In genomic region chrX:116204947-116205346, GRCh38 we compare ENCODE assay signal across 8 cellular contexts. TPM values are rescaled to one million over a fixed set of nuclear protein-coding genes. Genes with fewer than 3 reads are reported as not detected.
DNase-seq lines count a peak whose midpoint lies in the region; ATAC-seq, FAIRE-seq and TF ChIP-seq lines count a peak whose summit lies in the region.

No MANE protein-coding gene starts in this region.

- in situ Hi-C loops in GM13977 (cut with MboI; ENCODE audit: low pct_unique_long_range_greater_than_20kb, low sequenced_read_pairs, unreplicated experiment) (no loop called here), gastrocnemius medialis (cut with MboI; ENCODE audit: low sequenced_read_pairs in 4 of 4) (no loop called here)

- TF ChIP-seq POLR2A in A549 (IDR thresholded peaks at IDR 0.05; ENCODE audit: low read length) (no peak), gastrocnemius medialis (IDR thresholded peaks at IDR 0.05) (no peak)

- no peaks in the 10 kb centered on the region for H4K20me1 ChIP-seq in fibroblast of lung (ENCODE audit: control insufficient read depth, extremely low read depth, insufficient read depth, low read length)

- DNase-seq in A549 (ENCODE audit: low read depth in 1 of 2, low spot score in 1 of 2): peak; percentile 0 to 11
- DNase-seq in GM13977 (ENCODE audit: low spot score): no peak
- DNase-seq in NCI-H460 (ENCODE audit: extremely low read depth, low read depth): peak; percentile 32
- peak; percentile 0 to 22 for DNase-seq in fibroblast of lung (ENCODE audit: low read depth in 2 of 2)
- peak; percentile 16 for DNase-seq in small intestine
- no peak for DNase-seq in omental fat pad (ENCODE audit: low spot score)
- no peak for DNase-seq in gastrocnemius medialis
- DNase-seq in activated naive CD4-positive, alpha-beta T cell treated with anti-CD3 and anti-CD28 coated beads, Interleukin-2, amount 10 ng/mL, durations not matched to agents 7 days and 5 days: no peak

- POLR2A ChIA-PET in A549 (lab: Yijun Ruan, JAX): no interaction called here

- H3K27ac ChIP-seq in A549: no peak overlapping the region
- no peak overlapping the region for H3K27ac ChIP-seq in fibroblast of lung (ENCODE audit: insufficient read depth, low read length)
- H3K27ac ChIP-seq in small intestine (ENCODE audit: low read depth in 1 of 2, low read length in 1 of 2): no peak overlapping the region
- H3K27ac ChIP-seq in gastrocnemius medialis: no peak overlapping the region

- peak; percentile 45 for TF ChIP-seq CTCF in A549 (IDR thresholded peaks at IDR 0.05)
- TF ChIP-seq CTCF in GM13977 (IDR thresholded peaks at IDR 0.05; ENCODE audit: extremely low read depth, insufficient read depth, missing control alignments): peak; percentile 63
- peak; percentile 23 to 50 for TF ChIP-seq CTCF in fibroblast of lung (conservative IDR thresholded peaks at IDR 0.05 in 1 of 2, IDR thresholded peaks at IDR 0.05 in 1 of 2; ENCODE audit: low read depth in 1 of 2, low read length in 2 of 2)
- no peak for TF ChIP-seq CTCF in omental fat pad (IDR thresholded peaks at IDR 0.05)
- peak in 1 of 5 experiments; percentile 42 for TF ChIP-seq CTCF in gastrocnemius medialis (IDR thresholded peaks at IDR 0.05 in 4 of 5, conservative IDR thresholded peaks at IDR 0.05 in 1 of 5)

- TF ChIP-seq RAD21 in A549 (conservative IDR thresholded peaks at IDR 0.05 in 1 of 2, IDR thresholded peaks at IDR 0.05 in 1 of 2): peak; percentile 72 to 75

- H3K4me2 ChIP-seq in A549 (no peak overlapping the region; the same call in 2 of the 3 replicates), fibroblast of lung (ENCODE audit: extremely low read depth, insufficient read depth, low read length) (no peak overlapping the region)

- no peak overlapping the region for H3K9ac ChIP-seq in fibroblast of lung (ENCODE audit: insufficient read depth, low read length)

- ATAC-seq in A549 (no peak), omental fat pad (ENCODE audit: low FRiP score) (no peak), gastrocnemius medialis (no peak)

- H3K36me3 ChIP-seq in fibroblast of lung (ENCODE audit: control insufficient read depth, insufficient read depth, low read length) (no peaks in the 10 kb centered on the region), small intestine (ENCODE audit: control insufficient read depth in 2 of 2, insufficient read depth in 2 of 2, low read length in 2 of 2) (no peaks in the 10 kb centered on the region), gastrocnemius medialis (no peaks in the 10 kb centered on the region)

- H3K4me1 Mint-ChIP-seq in activated naive CD4-positive, alpha-beta T cell treated with anti-CD3 and anti-CD28 coated beads, Interleukin-2, amount 10 ng/mL, durations not matched to agents 7 days and 5 days: no peaks in the 10 kb centered on the region

- FAIRE-seq in A549 (lab: Jason Lieb, UNC) (peak; percentile 81), small intestine (lab: Jason Lieb, UNC) (peak; percentile 74)

- no peak overlapping the region for H2AFZ ChIP-seq in fibroblast of lung (ENCODE audit: low read length)

- no peaks in the 10 kb centered on the region for H3K27me3 Mint-ChIP-seq in activated naive CD4-positive, alpha-beta T cell treated with anti-CD3 and anti-CD28 coated beads, Interleukin-2, amount 10 ng/mL, durations not matched to agents 7 days and 5 days

- no peak overlapping the region for H3K4me3 Mint-ChIP-seq in activated naive CD4-positive, alpha-beta T cell treated with anti-CD3 and anti-CD28 coated beads, Interleukin-2, amount 10 ng/mL, durations not matched to agents 7 days and 5 days

- no peaks in the 10 kb centered on the region for H3K4me1 ChIP-seq in A549
- H3K4me1 ChIP-seq in fibroblast of lung (ENCODE audit: control insufficient read depth, extremely low read depth, insufficient read depth, low read length): no peaks in the 10 kb centered on the region
- H3K4me1 ChIP-seq in small intestine (ENCODE audit: control insufficient read depth in 2 of 2, insufficient read depth in 1 of 2, low read depth in 1 of 2, low read length in 1 of 2): no peaks in the 10 kb centered on the region
- no peaks in the 10 kb centered on the region for H3K4me1 ChIP-seq in gastrocnemius medialis

- WGBS in A549 (ENCODE audit: missing lambda C conversion rate): 7% methylated on average over 3 of the region's 3 CpGs
- WGBS in small intestine, 3 donors: 1 to 10% (median 5%) methylated on average over 3 of the region's 3 CpGs

- H3K9me3 Mint-ChIP-seq in activated naive CD4-positive, alpha-beta T cell treated with anti-CD3 and anti-CD28 coated beads, Interleukin-2, amount 10 ng/mL, durations not matched to agents 7 days and 5 days: no peaks in the 10 kb centered on the region

- intact Hi-C loops in gastrocnemius medialis (cut with DNase I; ENCODE audit: low total_unique reads): no loop called here

- H3K27me3 ChIP-seq in fibroblast of lung (ENCODE audit: control insufficient read depth, insufficient read depth, low read length): no peaks in the 10 kb centered on the region
- H3K27me3 ChIP-seq in small intestine (ENCODE audit: control insufficient read depth in 2 of 2, insufficient read depth in 2 of 2, low read length in 2 of 2): no peaks in the 10 kb centered on the region
- H3K27me3 ChIP-seq in gastrocnemius medialis: no peaks in the 10 kb centered on the region

- TF ChIP-seq EP300 in A549 (IDR thresholded peaks at IDR 0.05): no peak

- H3K79me2 ChIP-seq in fibroblast of lung (ENCODE audit: control insufficient read depth, insufficient read depth, low read length): no peaks in the 10 kb centered on the region

- H3K36me3 Mint-ChIP-seq in activated naive CD4-positive, alpha-beta T cell treated with anti-CD3 and anti-CD28 coated beads, Interleukin-2, amount 10 ng/mL, durations not matched to agents 7 days and 5 days: no peaks in the 10 kb centered on the region

- no peak overlapping the region for H3K27ac Mint-ChIP-seq in activated naive CD4-positive, alpha-beta T cell treated with anti-CD3 and anti-CD28 coated beads, Interleukin-2, amount 10 ng/mL, durations not matched to agents 7 days and 5 days

- H3K4me3 ChIP-seq in A549 (no peak overlapping the region), fibroblast of lung (replicated peaks in 1 of 4; ENCODE audit: control extremely low read depth in 1 of 4, insufficient read depth in 1 of 4, low read depth in 3 of 4, low read length in 4 of 4) (no peak overlapping the region), small intestine (ENCODE audit: low read depth in 1 of 2, low read length in 2 of 2) (no peak overlapping the region), gastrocnemius medialis (no peak overlapping the region)

- CTCF ChIA-PET in A549 (lab: Yijun Ruan, JAX): interaction anchor here (0.6 to 1.2 kb wide), 3 partner anchors 9 to 238 kb away, joined by 3 to 6 read pairs (median 3); no protein-coding TSS in a partner anchor
- CTCF ChIA-PET in activated naive CD4-positive, alpha-beta T cell treated with anti-CD3 and anti-CD28 coated beads, Interleukin-2, amount 10 ng/mL, durations not matched to agents 7 days and 5 days (lab: Charles Lee): no interaction called here

- no peaks in the 10 kb centered on the region for H3K9me3 ChIP-seq in A549
- no peaks in the 10 kb centered on the region for H3K9me3 ChIP-seq in fibroblast of lung (ENCODE audit: control insufficient read depth, insufficient read depth, low read depth, low read length)
- H3K9me3 ChIP-seq in small intestine (ENCODE audit: control insufficient read depth, low read depth): no peaks in the 10 kb centered on the region
- no peaks in the 10 kb centered on the region for H3K9me3 ChIP-seq in gastrocnemius medialis

TF ChIP-seq in A549, 52 proteins besides CTCF, POLR2A, EP300 and RAD21:
- TF ChIP-seq NPAS2 (CRISPR knock-in tag; IDR thresholded peaks at IDR 0.05; ENCODE audit: borderline replicate concordance) (no peak), SMC3 (IDR thresholded peaks at IDR 0.05) (peak; percentile 73)

RNA-seq across cellular contexts. Expression of gene AGTR2, which starts 34.4 kb away (rescaled TPM):
- polyA plus RNA-seq in A549 (2011; rRNA removed) (not detected in 2 replicates), A549 (2017; fragmentation: RNase III; extraction: RNeasy Plus Mini Kit Qiagen cat#74134 plus additional on column Dnase treatment) (not detected in 3 replicates), fibroblast of lung (not detected in 2 replicates), small intestine (under 1 TPM in 1 of 3 donors, not detected in 2; 0.01 TPM)
- not detected in 2 replicates for polyA plus RNA-seq in A549 (2012; cell fraction: cytosol; rRNA removed)
- polyA plus RNA-seq in A549 (2012; cell fraction: nucleus; rRNA removed): not detected in 2 replicates
- not detected in 2 replicates for polyA minus RNA-seq in A549 (2011; rRNA and poly(A)+ RNA removed)
- not detected in 2 replicates for total RNA-seq in NCI-H460 (2014; rRNA removed; shearing (Covaris generic))
- not detected in 2 replicates for polyA plus RNA-seq in NCI-H460 (2014; cell fraction: nucleus; rRNA removed)
- total RNA-seq in fibroblast of lung (under 0.01 TPM in 1 of 2 replicates, not detected in the other), omental fat pad (under 1 TPM in 1 of 4 donors, not detected in 3; 0.19 TPM), gastrocnemius medialis (not detected)
- not detected in 2 replicates for polyA plus RNA-seq in fibroblast of lung (2012)
- not detected in 2 replicates for polyA minus RNA-seq in fibroblast of lung (ENCODE audit: low replicate concordance)

Comparison
In these comparisons a context has a peak if more than half of its experiments do, and no peak if none do; other contexts are left out.
1. DNase-seq: peak in A549 (2 of 2), NCI-H460 (single experiment), fibroblast of lung (2 of 2) and small intestine (single experiment); none in GM13977 (single experiment), omental fat pad (single experiment), gastrocnemius medialis (0 of 2) and activated naive CD4-positive, alpha-beta T cell treated with anti-CD3 and anti-CD28 coated beads, Interleukin-2, amount 10 ng/mL, durations not matched to agents 7 days and 5 days (single experiment).
2. CTCF ChIP-seq: peak in A549 (single experiment), GM13977 (single experiment) and fibroblast of lung (2 of 2); none in omental fat pad (0 of 3).